In genomic region chr10:23294638-23295247, GRCh38 we compare ENCODE assay signal across 11 cellular contexts. TPM values are rescaled to one million over a fixed set of nuclear protein-coding genes. Genes with fewer than 3 reads are reported as not detected.
DNase-seq lines count a peak whose midpoint lies in the region; FAIRE-seq and TF ChIP-seq lines count a peak whose summit lies in the region.
"Had no signal": no experiment of that assay in that cellular context is flagged by ENCODE, and none has a peak within 500 bp of the region (broad histone marks: within the 10 kb centered on the region; RNA-seq: fewer than 3 reads in every experiment).

No MANE protein-coding gene starts in this region.

- DNase-seq in NCI-H2171 treated with DMSO at 0.1 percent for 48 hours (lab: John Stamatoyannopoulos, UW) (peak; percentile 1), NCI-H2171 (lab: John Stamatoyannopoulos, UW) (no peak), OCI-M1 (lab: John Stamatoyannopoulos, UW) (peak; percentile 37), epithelial cell of proximal tubule (ENCODE audit: low read depth) (no peak), retinal pigment epithelial cell (ENCODE audit: low read depth) (no peak), NK-92 (lab: John Stamatoyannopoulos, UW; ENCODE audit: unreplicated experiment) (no peak), NCI-H524 treated with DMSO at 0.1 percent for 48 hours (lab: John Stamatoyannopoulos, UW) (no peak), urothelium cell line (ENCODE audit: low spot score) (no peak)
- DNase-seq: C1 segment of cervical spinal cord, gastrocnemius medialis, sigmoid colon had no signal

- H3K4me3 ChIP-seq in epithelial cell of proximal tubule (ENCODE audit: low read depth, low read length), result no peak overlapping the region
- no peak overlapping the region for H3K4me3 ChIP-seq in retinal pigment epithelial cell (ENCODE audit: low read length)
- H3K4me3 ChIP-seq: gastrocnemius medialis, sigmoid colon had no signal

- TF ChIP-seq CTCF in epithelial cell of proximal tubule (conservative IDR thresholded peaks at IDR 0.05; ENCODE audit: low read depth, low read length), result peak; percentile 71
- peak; percentile 56 for TF ChIP-seq CTCF in retinal pigment epithelial cell (conservative IDR thresholded peaks at IDR 0.05; ENCODE audit: low read depth, low read length)

- FAIRE-seq in urothelium cell line (lab: Jason Lieb, UNC), result no peak

RNA-seq across cellular contexts. Expression of gene C10orf67, which starts 49.9 kb away (rescaled TPM):
- 0.40 and 0.43 TPM in 2 replicates for total RNA-seq in epithelial cell of proximal tubule
- total RNA-seq: sigmoid colon had no signal

Comparison
In these comparisons a context has a peak if more than half of its experiments do, and no peak if none do; other contexts are left out.
1. DNase-seq: peak in NCI-H2171 treated with DMSO at 0.1 percent for 48 hours (single experiment) and OCI-M1 (single experiment); none in NCI-H2171 (single experiment), epithelial cell of proximal tubule (single experiment), retinal pigment epithelial cell (single experiment), NK-92 (single experiment), NCI-H524 treated with DMSO at 0.1 percent for 48 hours (single experiment) and urothelium cell line (single experiment).